In the genomic region with DNA sequence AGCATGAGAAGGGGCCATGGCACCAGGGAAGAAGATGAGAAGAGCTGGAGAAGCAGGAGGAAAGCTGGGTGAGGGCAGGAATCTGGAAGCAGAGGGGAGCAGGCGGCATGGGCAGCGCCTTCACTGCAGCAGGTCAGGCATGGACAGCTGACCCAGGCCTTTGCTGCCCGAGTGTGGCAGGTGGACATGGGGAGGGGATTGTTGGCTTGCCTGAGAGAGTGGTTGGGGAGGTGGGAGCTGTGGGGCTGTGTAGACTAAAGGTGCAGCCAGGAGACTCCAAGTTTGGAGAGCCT, we compare ENCODE assay signal across 28 cellular contexts. TPM values are rescaled to one million over a fixed set of nuclear protein-coding genes. Genes with fewer than 3 reads are reported as not detected.
"Had no signal": no experiment of that assay in that cellular context is flagged by ENCODE, and none has a peak within 500 bp of the region (broad histone marks: within the 10 kb centered on the region; RNA-seq: fewer than 3 reads in every experiment).

No MANE protein-coding gene starts in this region.

- H3K4me1 Mint-ChIP-seq: activated naive CD4-positive, alpha-beta T cell treated with anti-CD3 and anti-CD28 coated beads, Interleukin-2, amount 50 U/mL, for 24 hours had no signal

- H3K4me3 Mint-ChIP-seq: activated CD8-positive, alpha-beta T cell treated with anti-CD3 and anti-CD28 coated beads, Interleukin-2, amount 10 ng/mL, durations not matched to agents 7 days and 5 days; activated naive CD4-positive, alpha-beta T cell treated with anti-CD3 and anti-CD28 coated beads, Interleukin-2, amount 50 U/mL, for 24 hours; activated T-cell treated with anti-CD3 and anti-CD28 coated beads, Interleukin-2, amount 50 U/mL, for 72 hours had no signal

- H3K36me3 Mint-ChIP-seq: activated naive CD4-positive, alpha-beta T cell treated with anti-CD3 and anti-CD28 coated beads, Interleukin-2, amount 50 U/mL, for 24 hours had no signal

- ATAC-seq: activated CD4-positive, CD25-positive, alpha-beta regulatory T cell treated with anti-CD3 and anti-CD28 coated beads, Interleukin-2, amount 50 U/mL, for 24 hours; activated CD8-positive, alpha-beta T cell treated with anti-CD3 and anti-CD28 coated beads, Interleukin-2, amount 10 ng/mL, durations not matched to agents 7 days and 5 days; activated T-cell treated with anti-CD3 and anti-CD28 coated beads, Interleukin-2, amount 50 U/mL, for 72 hours; Panc1; SK-N-SH treated with all-trans-retinoic acid at 6 μM for 48 hours had no signal

- DNase-seq: activated CD4-positive, alpha-beta T cell treated with anti-CD3 and anti-CD28 coated beads for 4 hours; activated CD8-positive, alpha-beta T cell treated with anti-CD3 and anti-CD28 coated beads, Interleukin-2, amount 10 ng/mL, durations not matched to agents 7 days and 5 days; activated naive CD4-positive, alpha-beta T cell; activated T-cell treated with anti-CD3 and anti-CD28 coated beads, Interleukin-2, amount 50 U/mL, for 72 hours; MG63; MV-4-11; NCI-H1092 treated with DMSO at 0.1 percent for 48 hours; NCI-H1417 treated with DMSO at 0.1 percent for 48 hours; NCI-H1694; NCI-H2029; NCI-H2107; NCI-H2171 treated with DMSO at 0.1 percent for 48 hours; NCI-H345; NCI-H510A; NCI-H526 treated with DMSO at 0.1 percent for 48 hours; NCI-H82; OCI-M1; RPMI8226; SJCRH30; SW 1271 had no signal

- H3K27ac Mint-ChIP-seq: activated CD8-positive, alpha-beta T cell treated with anti-CD3 and anti-CD28 coated beads, Interleukin-2, amount 10 ng/mL, durations not matched to agents 7 days and 5 days; activated naive CD4-positive, alpha-beta T cell treated with anti-CD3 and anti-CD28 coated beads, Interleukin-2, amount 50 U/mL, for 24 hours; activated T-cell treated with anti-CD3 and anti-CD28 coated beads, Interleukin-2, amount 50 U/mL, for 72 hours; activated T-helper 2 cell treated with anti-CD3 and anti-CD28 coated beads, Interferon-gamma antibody, Interleukin-2, Interleukin-4, amounts not matched to agents 10 μg/mL and 5 μg/mL and 100 μg/mL, durations not matched to agents 14 hours and 24 hours and 36 hours had no signal

- H3K9me3 Mint-ChIP-seq: activated naive CD4-positive, alpha-beta T cell treated with anti-CD3 and anti-CD28 coated beads, Interleukin-2, amount 50 U/mL, for 24 hours; activated T-cell treated with anti-CD3 and anti-CD28 coated beads, Interleukin-2, amount 50 U/mL, for 72 hours; activated T-helper 2 cell treated with anti-CD3 and anti-CD28 coated beads, Interferon-gamma antibody, Interleukin-2, Interleukin-4, amounts not matched to agents 10 μg/mL and 5 μg/mL and 100 μg/mL, durations not matched to agents 14 hours and 24 hours and 36 hours had no signal

RNA-seq across cellular contexts. Expression of gene SLC25A48, which starts 2.3 kb away (rescaled TPM):
- total RNA-seq: activated CD8-positive, alpha-beta T cell treated with anti-CD3 and anti-CD28 coated beads, Interleukin-2, amount 10 ng/mL, durations not matched to agents 7 days and 5 days; activated T-cell treated with anti-CD3 and anti-CD28 coated beads, Interleukin-2, amount 50 U/mL, for 72 hours; activated T-helper 2 cell treated with anti-CD3 and anti-CD28 coated beads, Interferon-gamma antibody, Interleukin-2, Interleukin-4, amounts not matched to agents 10 μg/mL and 5 μg/mL and 100 μg/mL, durations not matched to agents 14 hours and 24 hours and 36 hours; Right ventricle myocardium superior; SJCRH30; T-helper 1 cell treated with Interleukin-12 subunit alpha and Interleukin-12 subunit beta and Interleukin-4 antibody, amounts not matched to agents 30 ng/mL and 1 ng/mL, for 36 hours had no signal
- polyA plus RNA-seq: aorta had no signal
